1 cellular context compared by ENCODE assay signal in the genomic region with DNA sequence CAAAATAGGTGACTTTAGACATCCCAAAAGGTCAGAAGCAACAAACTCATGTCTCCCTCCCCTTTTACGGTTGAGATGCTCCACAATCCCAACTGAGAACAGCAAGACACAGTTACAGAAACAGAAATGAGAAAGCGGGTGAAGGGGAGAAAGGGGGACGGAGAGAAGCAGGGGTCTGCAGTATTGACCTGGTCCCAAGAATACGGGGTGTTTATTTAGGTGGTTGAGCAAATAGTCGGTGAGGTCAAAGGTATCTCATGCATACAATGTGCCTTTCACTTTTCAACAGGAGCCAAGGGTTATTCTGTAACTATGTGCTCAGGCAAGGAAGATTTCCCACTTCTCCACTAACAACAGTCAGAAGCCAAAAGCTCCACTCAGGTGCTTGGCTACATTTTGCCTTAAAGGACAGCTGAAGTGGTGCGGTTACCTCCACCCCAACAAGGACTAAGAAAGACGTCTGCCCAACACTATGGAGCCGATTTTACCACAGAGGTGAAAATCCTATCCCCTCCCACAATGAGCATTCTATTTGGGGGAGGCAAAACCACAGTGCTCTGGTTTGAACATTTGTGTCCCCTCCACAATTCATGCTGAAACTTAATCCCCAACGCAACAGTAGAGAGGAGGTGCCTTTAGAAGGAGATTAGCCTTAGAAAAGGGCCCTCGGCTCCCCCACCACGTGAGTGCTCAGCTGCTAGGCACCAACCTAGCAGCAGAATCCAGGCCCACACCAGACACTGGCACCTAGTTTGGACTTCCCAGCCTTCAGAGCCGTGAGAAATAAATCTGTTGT.
TF ChIP-seq lines count a peak whose summit lies in the region.

No MANE protein-coding gene starts in this region.

TF ChIP-seq in HepG2, 621 proteins besides CTCF, POLR2A, EP300 and RAD21 (continued from another document and continues in another):
- TF ChIP-seq, protein P1, sequence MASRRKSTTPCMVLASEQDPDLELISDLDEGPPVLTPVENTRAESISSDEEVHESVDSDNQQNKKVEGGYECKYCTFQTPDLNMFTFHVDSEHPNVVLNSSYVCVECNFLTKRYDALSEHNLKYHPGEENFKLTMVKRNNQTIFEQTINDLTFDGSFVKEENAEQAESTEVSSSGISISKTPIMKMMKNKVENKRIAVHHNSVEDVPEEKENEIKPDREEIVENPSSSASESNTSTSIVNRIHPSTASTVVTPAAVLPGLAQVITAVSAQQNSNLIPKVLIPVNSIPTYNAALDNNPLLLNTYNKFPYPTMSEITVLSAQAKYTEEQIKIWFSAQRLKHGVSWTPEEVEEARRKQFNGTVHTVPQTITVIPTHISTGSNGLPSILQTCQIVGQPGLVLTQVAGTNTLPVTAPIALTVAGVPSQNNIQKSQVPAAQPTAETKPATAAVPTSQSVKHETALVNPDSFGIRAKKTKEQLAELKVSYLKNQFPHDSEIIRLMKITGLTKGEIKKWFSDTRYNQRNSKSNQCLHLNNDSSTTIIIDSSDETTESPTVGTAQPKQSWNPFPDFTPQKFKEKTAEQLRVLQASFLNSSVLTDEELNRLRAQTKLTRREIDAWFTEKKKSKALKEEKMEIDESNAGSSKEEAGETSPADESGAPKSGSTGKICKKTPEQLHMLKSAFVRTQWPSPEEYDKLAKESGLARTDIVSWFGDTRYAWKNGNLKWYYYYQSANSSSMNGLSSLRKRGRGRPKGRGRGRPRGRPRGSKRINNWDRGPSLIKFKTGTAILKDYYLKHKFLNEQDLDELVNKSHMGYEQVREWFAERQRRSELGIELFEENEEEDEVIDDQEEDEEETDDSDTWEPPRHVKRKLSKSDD (CRISPR knock-in tag; IDR thresholded peaks at IDR 0.05; ENCODE audit: low read depth) = 0 out of 2 replicates have a peak, but pooled peaks have one; percentile 28
- TF ChIP-seq, protein P2, sequence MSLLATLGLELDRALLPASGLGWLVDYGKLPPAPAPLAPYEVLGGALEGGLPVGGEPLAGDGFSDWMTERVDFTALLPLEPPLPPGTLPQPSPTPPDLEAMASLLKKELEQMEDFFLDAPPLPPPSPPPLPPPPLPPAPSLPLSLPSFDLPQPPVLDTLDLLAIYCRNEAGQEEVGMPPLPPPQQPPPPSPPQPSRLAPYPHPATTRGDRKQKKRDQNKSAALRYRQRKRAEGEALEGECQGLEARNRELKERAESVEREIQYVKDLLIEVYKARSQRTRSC (CRISPR knock-in tag; IDR thresholded peaks at IDR 0.05; ENCODE audit: low read depth) = no peak
- TF ChIP-seq ZNF234 (CRISPR knock-in tag; conservative IDR thresholded peaks at IDR 0.05) = no peak
- TF ChIP-seq IRX3 (CRISPR knock-in tag; IDR thresholded peaks at IDR 0.05; ENCODE audit: borderline replicate concordance, low read depth) = 0 out of 2 replicates have a peak, but pooled peaks have one; percentile 40
- peak; percentile 79; the same call in 1 of the 2 replicates for TF ChIP-seq ZNF33B (CRISPR knock-in tag; IDR thresholded peaks at IDR 0.05)
- TF ChIP-seq ZFP36L2 (CRISPR knock-in tag; IDR thresholded peaks at IDR 0.05) = no peak
- TF ChIP-seq MXI1 (IDR thresholded peaks at IDR 0.05; ENCODE audit: borderline replicate concordance, low read depth, low read length) = peak; percentile 31; the same call in 1 of the 3 replicates
- no peak for TF ChIP-seq CBX1 (IDR thresholded peaks at IDR 0.05; ENCODE audit: low read depth)
- TF ChIP-seq, protein P3, sequence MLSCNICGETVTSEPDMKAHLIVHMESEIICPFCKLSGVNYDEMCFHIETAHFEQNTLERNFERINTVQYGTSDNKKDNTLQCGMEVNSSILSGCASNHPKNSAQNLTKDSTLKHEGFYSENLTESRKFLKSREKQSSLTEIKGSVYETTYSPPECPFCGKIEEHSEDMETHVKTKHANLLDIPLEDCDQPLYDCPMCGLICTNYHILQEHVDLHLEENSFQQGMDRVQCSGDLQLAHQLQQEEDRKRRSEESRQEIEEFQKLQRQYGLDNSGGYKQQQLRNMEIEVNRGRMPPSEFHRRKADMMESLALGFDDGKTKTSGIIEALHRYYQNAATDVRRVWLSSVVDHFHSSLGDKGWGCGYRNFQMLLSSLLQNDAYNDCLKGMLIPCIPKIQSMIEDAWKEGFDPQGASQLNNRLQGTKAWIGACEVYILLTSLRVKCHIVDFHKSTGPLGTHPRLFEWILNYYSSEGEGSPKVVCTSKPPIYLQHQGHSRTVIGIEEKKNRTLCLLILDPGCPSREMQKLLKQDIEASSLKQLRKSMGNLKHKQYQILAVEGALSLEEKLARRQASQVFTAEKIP (CRISPR knock-in tag; IDR thresholded peaks at IDR 0.05; ENCODE audit: borderline replicate concordance) = no peak
- TF ChIP-seq, protein P4, sequence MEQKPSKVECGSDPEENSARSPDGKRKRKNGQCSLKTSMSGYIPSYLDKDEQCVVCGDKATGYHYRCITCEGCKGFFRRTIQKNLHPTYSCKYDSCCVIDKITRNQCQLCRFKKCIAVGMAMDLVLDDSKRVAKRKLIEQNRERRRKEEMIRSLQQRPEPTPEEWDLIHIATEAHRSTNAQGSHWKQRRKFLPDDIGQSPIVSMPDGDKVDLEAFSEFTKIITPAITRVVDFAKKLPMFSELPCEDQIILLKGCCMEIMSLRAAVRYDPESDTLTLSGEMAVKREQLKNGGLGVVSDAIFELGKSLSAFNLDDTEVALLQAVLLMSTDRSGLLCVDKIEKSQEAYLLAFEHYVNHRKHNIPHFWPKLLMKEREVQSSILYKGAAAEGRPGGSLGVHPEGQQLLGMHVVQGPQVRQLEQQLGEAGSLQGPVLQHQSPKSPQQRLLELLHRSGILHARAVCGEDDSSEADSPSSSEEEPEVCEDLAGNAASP (CRISPR knock-in tag; IDR thresholded peaks at IDR 0.05; ENCODE audit: borderline replicate concordance) = peak; percentile 54
- no peak for TF ChIP-seq ZNF839 (CRISPR knock-in tag; IDR thresholded peaks at IDR 0.05; ENCODE audit: borderline replicate concordance)
- no peak for TF ChIP-seq ZFAT (CRISPR knock-in tag; conservative IDR thresholded peaks at IDR 0.05)
- TF ChIP-seq ZNF766 (CRISPR knock-in tag; IDR thresholded peaks at IDR 0.05; ENCODE audit: borderline replicate concordance) = no peak
- 0 out of 2 replicates have a peak, but pooled peaks have one; percentile 23 for TF ChIP-seq SRY (CRISPR knock-in tag; IDR thresholded peaks at IDR 0.05)
- no peak for TF ChIP-seq PRPF4 (IDR thresholded peaks at IDR 0.05; ENCODE audit: low read depth, low read length, poor library complexity, severe bottlenecking)
- no peak for TF ChIP-seq SRSF4 (IDR thresholded peaks at IDR 0.05; ENCODE audit: low read depth, low read length, poor library complexity, severe bottlenecking)
- TF ChIP-seq ZNF652 (CRISPR knock-in tag; IDR thresholded peaks at IDR 0.05; ENCODE audit: borderline replicate concordance, low read depth) = peak; percentile 38; the same call in 1 of the 2 replicates
- no peak for TF ChIP-seq PHB2 (IDR thresholded peaks at IDR 0.05; ENCODE audit: partially characterized antibody)
- TF ChIP-seq ZMYM4 (CRISPR knock-in tag; IDR thresholded peaks at IDR 0.05) = peak; percentile 67; the same call in 1 of the 2 replicates
- TF ChIP-seq ZFYVE20 (CRISPR knock-in tag; IDR thresholded peaks at IDR 0.05; ENCODE audit: borderline replicate concordance, low read depth) = no peak
- TF ChIP-seq, protein P5, sequence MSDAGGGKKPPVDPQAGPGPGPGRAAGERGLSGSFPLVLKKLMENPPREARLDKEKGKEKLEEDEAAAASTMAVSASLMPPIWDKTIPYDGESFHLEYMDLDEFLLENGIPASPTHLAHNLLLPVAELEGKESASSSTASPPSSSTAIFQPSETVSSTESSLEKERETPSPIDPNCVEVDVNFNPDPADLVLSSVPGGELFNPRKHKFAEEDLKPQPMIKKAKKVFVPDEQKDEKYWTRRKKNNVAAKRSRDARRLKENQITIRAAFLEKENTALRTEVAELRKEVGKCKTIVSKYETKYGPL (CRISPR knock-in tag; IDR thresholded peaks at IDR 0.05) = no peak
- TF ChIP-seq, protein P6, sequence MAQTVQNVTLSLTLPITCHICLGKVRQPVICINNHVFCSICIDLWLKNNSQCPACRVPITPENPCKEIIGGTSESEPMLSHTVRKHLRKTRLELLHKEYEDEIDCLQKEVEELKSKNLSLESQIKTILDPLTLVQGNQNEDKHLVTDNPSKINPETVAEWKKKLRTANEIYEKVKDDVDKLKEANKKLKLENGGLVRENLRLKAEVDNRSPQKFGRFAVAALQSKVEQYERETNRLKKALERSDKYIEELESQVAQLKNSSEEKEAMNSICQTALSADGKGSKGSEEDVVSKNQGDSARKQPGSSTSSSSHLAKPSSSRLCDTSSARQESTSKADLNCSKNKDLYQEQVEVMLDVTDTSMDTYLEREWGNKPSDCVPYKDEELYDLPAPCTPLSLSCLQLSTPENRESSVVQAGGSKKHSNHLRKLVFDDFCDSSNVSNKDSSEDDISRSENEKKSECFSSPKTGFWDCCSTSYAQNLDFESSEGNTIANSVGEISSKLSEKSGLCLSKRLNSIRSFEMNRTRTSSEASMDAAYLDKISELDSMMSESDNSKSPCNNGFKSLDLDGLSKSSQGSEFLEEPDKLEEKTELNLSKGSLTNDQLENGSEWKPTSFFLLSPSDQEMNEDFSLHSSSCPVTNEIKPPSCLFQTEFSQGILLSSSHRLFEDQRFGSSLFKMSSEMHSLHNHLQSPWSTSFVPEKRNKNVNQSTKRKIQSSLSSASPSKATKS (CRISPR knock-in tag; IDR thresholded peaks at IDR 0.05) = no peak
- no peak for TF ChIP-seq HNRNPLL (IDR thresholded peaks at IDR 0.05; ENCODE audit: low read depth, low read length, poor library complexity, severe bottlenecking)
- no peak for TF ChIP-seq ZNF343 (CRISPR knock-in tag; IDR thresholded peaks at IDR 0.05)
- no peak for TF ChIP-seq ZEB1 (IDR thresholded peaks at IDR 0.05; ENCODE audit: insufficient replicate concordance, low read depth)
- TF ChIP-seq ZNF670 (CRISPR knock-in tag; IDR thresholded peaks at IDR 0.05; ENCODE audit: borderline replicate concordance) = no peak
- no peak for TF ChIP-seq SATB2 (CRISPR knock-in tag; IDR thresholded peaks at IDR 0.05)
- no peak for TF ChIP-seq ZNF10 (CRISPR knock-in tag; IDR thresholded peaks at IDR 0.05; ENCODE audit: borderline replicate concordance, low read depth)
- no peak for TF ChIP-seq FOXM1 (CRISPR knock-in tag; IDR thresholded peaks at IDR 0.05)
- no peak for TF ChIP-seq MATR3 (CRISPR knock-in tag; IDR thresholded peaks at IDR 0.05)
- TF ChIP-seq DR1 (CRISPR knock-in tag; IDR thresholded peaks at IDR 0.05) = no peak
- no peak for TF ChIP-seq CENPBD1 (CRISPR knock-in tag; IDR thresholded peaks at IDR 0.05; ENCODE audit: borderline replicate concordance, low read depth)
- TF ChIP-seq ZNF276 (CRISPR knock-in tag; IDR thresholded peaks at IDR 0.05; ENCODE audit: low read depth) = no peak
- peak; percentile 22; the same call in 1 of the 2 replicates for TF ChIP-seq KMT2B (CRISPR knock-in tag; IDR thresholded peaks at IDR 0.05)
- 0 out of 2 replicates have a peak, but pooled peaks have one; percentile 39 for TF ChIP-seq TGIF2 (CRISPR knock-in tag; IDR thresholded peaks at IDR 0.05)
- no peak for TF ChIP-seq SP1 (IDR thresholded peaks at IDR 0.05)
- TF ChIP-seq SP1 (CRISPR knock-in tag; IDR thresholded peaks at IDR 0.05) = no peak
- TF ChIP-seq CREBL2 (CRISPR knock-in tag; IDR thresholded peaks at IDR 0.05; ENCODE audit: borderline replicate concordance) = no peak
- no peak for TF ChIP-seq TCF7L2 (IDR thresholded peaks at IDR 0.05; ENCODE audit: low read depth, low read length)
- TF ChIP-seq, protein P7, sequence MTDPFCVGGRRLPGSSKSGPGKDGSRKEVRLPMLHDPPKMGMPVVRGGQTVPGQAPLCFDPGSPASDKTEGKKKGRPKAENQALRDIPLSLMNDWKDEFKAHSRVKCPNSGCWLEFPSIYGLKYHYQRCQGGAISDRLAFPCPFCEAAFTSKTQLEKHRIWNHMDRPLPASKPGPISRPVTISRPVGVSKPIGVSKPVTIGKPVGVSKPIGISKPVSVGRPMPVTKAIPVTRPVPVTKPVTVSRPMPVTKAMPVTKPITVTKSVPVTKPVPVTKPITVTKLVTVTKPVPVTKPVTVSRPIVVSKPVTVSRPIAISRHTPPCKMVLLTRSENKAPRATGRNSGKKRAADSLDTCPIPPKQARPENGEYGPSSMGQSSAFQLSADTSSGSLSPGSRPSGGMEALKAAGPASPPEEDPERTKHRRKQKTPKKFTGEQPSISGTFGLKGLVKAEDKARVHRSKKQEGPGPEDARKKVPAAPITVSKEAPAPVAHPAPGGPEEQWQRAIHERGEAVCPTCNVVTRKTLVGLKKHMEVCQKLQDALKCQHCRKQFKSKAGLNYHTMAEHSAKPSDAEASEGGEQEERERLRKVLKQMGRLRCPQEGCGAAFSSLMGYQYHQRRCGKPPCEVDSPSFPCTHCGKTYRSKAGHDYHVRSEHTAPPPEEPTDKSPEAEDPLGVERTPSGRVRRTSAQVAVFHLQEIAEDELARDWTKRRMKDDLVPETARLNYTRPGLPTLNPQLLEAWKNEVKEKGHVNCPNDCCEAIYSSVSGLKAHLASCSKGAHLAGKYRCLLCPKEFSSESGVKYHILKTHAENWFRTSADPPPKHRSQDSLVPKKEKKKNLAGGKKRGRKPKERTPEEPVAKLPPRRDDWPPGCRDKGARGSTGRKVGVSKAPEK (CRISPR knock-in tag; IDR thresholded peaks at IDR 0.05; ENCODE audit: borderline replicate concordance) = 0 out of 2 replicates have a peak, but pooled peaks have one; percentile 65
- TF ChIP-seq, protein P8, sequence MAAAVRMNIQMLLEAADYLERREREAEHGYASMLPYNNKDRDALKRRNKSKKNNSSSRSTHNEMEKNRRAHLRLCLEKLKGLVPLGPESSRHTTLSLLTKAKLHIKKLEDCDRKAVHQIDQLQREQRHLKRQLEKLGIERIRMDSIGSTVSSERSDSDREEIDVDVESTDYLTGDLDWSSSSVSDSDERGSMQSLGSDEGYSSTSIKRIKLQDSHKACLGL (CRISPR knock-in tag; IDR thresholded peaks at IDR 0.05) = no peak
- peak; percentile 88 for TF ChIP-seq ZNF292 (CRISPR knock-in tag; IDR thresholded peaks at IDR 0.05; ENCODE audit: borderline replicate concordance, low read depth)
- TF ChIP-seq NONO (IDR thresholded peaks at IDR 0.05) = no peak
- TF ChIP-seq NONO (CRISPR knock-in tag; conservative IDR thresholded peaks at IDR 0.05) = peak; percentile 84
- TF ChIP-seq, protein P9, sequence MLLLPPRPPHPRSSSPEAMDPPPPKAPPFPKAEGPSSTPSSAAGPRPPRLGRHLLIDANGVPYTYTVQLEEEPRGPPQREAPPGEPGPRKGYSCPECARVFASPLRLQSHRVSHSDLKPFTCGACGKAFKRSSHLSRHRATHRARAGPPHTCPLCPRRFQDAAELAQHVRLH (CRISPR knock-in tag; IDR thresholded peaks at IDR 0.05; ENCODE audit: borderline replicate concordance, low read depth) = peak; percentile 31; the same call in 1 of the 2 replicates
